In the genomic region with DNA sequence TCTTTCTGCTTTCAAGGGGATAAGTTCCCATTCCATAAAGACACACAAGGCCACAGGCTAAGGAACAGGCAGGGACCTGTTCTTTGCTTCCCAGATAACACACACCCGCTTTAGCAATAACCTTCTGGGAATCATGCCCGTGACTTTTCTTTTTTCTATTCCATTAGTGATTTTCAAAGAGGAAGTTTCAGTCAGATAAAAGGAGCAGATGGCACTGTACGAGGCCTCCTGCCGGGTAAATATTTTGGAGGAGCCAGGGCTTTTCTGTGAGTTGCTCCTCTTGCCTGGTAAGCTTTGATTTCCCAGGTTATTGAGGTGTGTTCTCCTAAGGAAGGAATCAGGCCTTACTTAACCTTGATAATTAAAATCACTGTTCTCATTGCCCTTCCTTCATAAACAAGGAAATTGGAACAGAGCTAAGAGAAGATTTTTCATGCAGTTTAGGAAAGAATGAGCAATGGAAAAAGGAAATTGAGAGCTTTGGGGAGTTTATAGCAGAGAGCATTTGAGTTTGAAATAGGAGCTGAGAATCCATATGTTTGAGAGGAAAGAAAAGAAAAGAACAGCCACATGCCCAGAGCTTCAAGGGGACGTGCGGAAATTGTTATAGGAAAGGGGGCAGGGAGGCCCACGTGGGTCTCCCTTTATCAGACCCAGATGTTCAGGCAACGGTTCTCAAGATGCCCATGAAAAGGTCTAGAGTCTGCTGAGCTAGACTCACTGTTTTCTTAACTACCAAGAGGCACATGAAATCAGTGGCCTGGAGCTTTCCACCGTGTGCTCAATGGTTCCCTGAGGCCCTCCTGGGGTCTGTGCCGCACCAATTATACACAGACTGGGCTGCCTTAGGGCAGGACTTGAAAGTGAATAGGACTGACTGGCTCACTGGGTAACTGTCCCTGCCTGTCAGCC, we compare ENCODE assay signal across 8 cellular contexts. TPM values are rescaled to one million over a fixed set of nuclear protein-coding genes. Genes with fewer than 3 reads are reported as not detected.
DNase-seq lines count a peak whose midpoint lies in the region; ATAC-seq and TF ChIP-seq lines count a peak whose summit lies in the region.

No MANE protein-coding gene starts in this region.

- no peaks in the 10 kb centered on the region for H3K36me3 ChIP-seq in ascending aorta
- H3K36me3 ChIP-seq in smooth muscle cell (ENCODE audit: low read depth): no peaks in the 10 kb centered on the region

- peak overlapping the region; percentile 53 for H3K4me2 ChIP-seq in smooth muscle cell

- peaks cover 11% of the 10 kb centered on the region for H3K36me3 Mint-ChIP-seq in HFFc6 (ENCODE audit: low read depth)

- peaks cover 32% of the 10 kb centered on the region for H3K79me2 ChIP-seq in smooth muscle cell (ENCODE audit: low read depth)

- H3K9me3 ChIP-seq in ascending aorta (no peaks in the 10 kb centered on the region), smooth muscle cell (replicated peaks; ENCODE audit: low read depth) (no peaks in the 10 kb centered on the region)

- H3K4me3 ChIP-seq in ascending aorta: no peak overlapping the region
- no peak overlapping the region for H3K4me3 ChIP-seq in smooth muscle cell

- intact Hi-C loops in ascending aorta (cut with DNase I): no loop called here
- intact Hi-C loops in left ventricle myocardium superior (cut with micrococcal nuclease): no loop called here

- peak overlapping the region; percentile 75 for H3K27ac Mint-ChIP-seq in HFFc6
- H3K27ac Mint-ChIP-seq in stimulated activated naive CD8-positive, alpha-beta T cell treated with anti-CD3 and anti-CD28 coated beads, Interleukin-15, amount 100 ng/mL, for 72 hours: no peak overlapping the region

- H3F3A ChIP-seq in smooth muscle cell (ENCODE audit: low read depth): peaks cover 35% of the 10 kb centered on the region

- no peaks in the 10 kb centered on the region for H4K20me1 ChIP-seq in smooth muscle cell (ENCODE audit: low read depth)

- no peak overlapping the region for H2AFZ ChIP-seq in smooth muscle cell (ENCODE audit: low read depth)

- TF ChIP-seq CTCF in HFFc6 (IDR thresholded peaks at IDR 0.05): no peak
- no peak for TF ChIP-seq CTCF in ascending aorta (IDR thresholded peaks at IDR 0.05)
- no peak for TF ChIP-seq CTCF in smooth muscle cell (IDR thresholded peaks at IDR 0.05; ENCODE audit: borderline replicate concordance, insufficient read depth, poor library complexity, severe bottlenecking)

- DNase-seq in HFFc6 (peak; percentile 25), ascending aorta (ENCODE audit: low spot score in 2 of 2) (no peak), left ventricle myocardium superior (no peak), smooth muscle cell (lab: John Stamatoyannopoulos, UW; ENCODE audit: unreplicated experiment) (no peak)
- no peak for DNase-seq in stimulated activated naive CD8-positive, alpha-beta T cell treated with anti-CD3 and anti-CD28 coated beads, Interleukin-15, amount 100 ng/mL, for 72 hours
- DNase-seq in stimulated activated naive CD8-positive, alpha-beta T cell treated with anti-CD3 and anti-CD28 coated beads, Interleukin-15, Interleukin-2, amounts not matched to agents 100 U/mL and 50 U/mL, for 24 hours: no peak

- H3K4me3 Mint-ChIP-seq in HFFc6: peak overlapping the region; percentile 8; the same call in 1 of the 2 replicates
- no peak overlapping the region for H3K4me3 Mint-ChIP-seq in stimulated activated naive CD8-positive, alpha-beta T cell treated with anti-CD3 and anti-CD28 coated beads, Interleukin-15, amount 100 ng/mL, for 72 hours

- no peaks in the 10 kb centered on the region for H3K9me3 Mint-ChIP-seq in HFFc6
- no peaks in the 10 kb centered on the region for H3K9me3 Mint-ChIP-seq in stimulated activated naive CD8-positive, alpha-beta T cell treated with anti-CD3 and anti-CD28 coated beads, Interleukin-15, amount 100 ng/mL, for 72 hours

- H3K4me1 ChIP-seq in ascending aorta (peaks cover 12 to 59% of the 10 kb centered on the region in 2 donors), smooth muscle cell (ENCODE audit: low read depth) (peaks cover 32% of the 10 kb centered on the region)

- H3K4me1 Mint-ChIP-seq in HFFc6 (ENCODE audit: low read depth): peaks cover 83% of the 10 kb centered on the region
- peaks cover 10% of the 10 kb centered on the region for H3K4me1 Mint-ChIP-seq in stimulated activated naive CD8-positive, alpha-beta T cell treated with anti-CD3 and anti-CD28 coated beads, Interleukin-15, amount 100 ng/mL, for 72 hours

- H3K9ac ChIP-seq in smooth muscle cell (ENCODE audit: low read depth): peak overlapping the region; percentile 19

- H3K27me3 Mint-ChIP-seq in HFFc6 (ENCODE audit: insufficient read depth): peaks cover 6% of the 10 kb centered on the region
- no peaks in the 10 kb centered on the region for H3K27me3 Mint-ChIP-seq in stimulated activated naive CD8-positive, alpha-beta T cell treated with anti-CD3 and anti-CD28 coated beads, Interleukin-15, amount 100 ng/mL, for 72 hours

- ATAC-seq in left ventricle myocardium superior (peak; percentile 34), GM18520 (IDR thresholded peaks at IDR 0.05; ENCODE audit: unreplicated experiment) (no peak), GM21717 (IDR thresholded peaks at IDR 0.05; ENCODE audit: unreplicated experiment) (no peak)
- ATAC-seq in stimulated activated naive CD8-positive, alpha-beta T cell treated with anti-CD3 and anti-CD28 coated beads, Interleukin-15, amount 100 ng/mL, for 72 hours: no peak
- no peak for ATAC-seq in stimulated activated naive CD8-positive, alpha-beta T cell treated with anti-CD3 and anti-CD28 coated beads, Interleukin-15, Interleukin-2, amounts not matched to agents 100 U/mL and 50 U/mL, for 24 hours

- WGBS in smooth muscle cell (ENCODE audit: low lambda C conversion rate): 11% methylated on average over 10 of the region's 10 CpGs

- H3K27ac ChIP-seq in ascending aorta (peak overlapping the region; percentile 56 to 57), smooth muscle cell (ENCODE audit: low read depth) (peak overlapping the region; percentile 75)

- H3K27me3 ChIP-seq in ascending aorta (no peaks in the 10 kb centered on the region), smooth muscle cell (ENCODE audit: low read depth) (no peaks in the 10 kb centered on the region)

RNA-seq across cellular contexts. Expression of a gene that starts 31.0 kb away (rescaled TPM):
- total RNA-seq in HFFc6 (2021; fragmentation: NEBNext Ultra II Directional; extraction: Animal tissue kit (Norgen Biotek cat#: 25700)): 10 to 100 TPM; 39.7 to 48.8 (median 45.7) TPM
- total RNA-seq in ascending aorta (56.9 TPM), left ventricle myocardium superior (36.4 TPM), smooth muscle cell (101 and 117 TPM in 2 replicates)
- 43.7 and 50.6 TPM in 2 replicates for polyA plus RNA-seq in smooth muscle cell

RNA-seq across cellular contexts. Expression of a gene that starts 33.1 kb away (rescaled TPM):
- total RNA-seq in HFFc6 (2021; fragmentation: NEBNext Ultra II Directional; extraction: Animal tissue kit (Norgen Biotek cat#: 25700)): 1 to 10 TPM; 2.1 to 4.0 (median 3.1) TPM
- total RNA-seq in ascending aorta: 0.43 TPM
- total RNA-seq in left ventricle myocardium superior: 0.97 TPM
- not detected in 2 replicates for total RNA-seq in smooth muscle cell
- not detected in 2 replicates for polyA plus RNA-seq in smooth muscle cell
